ENCODE assay signal across 32 cellular contexts in genomic region chr1:116420417-116421200, GRCh38. TPM values are rescaled to one million over a fixed set of nuclear protein-coding genes. Genes with fewer than 3 reads are reported as not detected.
A peak's percentile ranks its signal among the peaks of the same experiment; 100 is the strongest.
DNase-seq lines count a peak whose midpoint lies in the region; ATAC-seq, FAIRE-seq and TF ChIP-seq lines count a peak whose summit lies in the region.
"Had no signal": no experiment of that assay in that cellular context is flagged by ENCODE, and none has a peak within 500 bp of the region (broad histone marks: within the 10 kb centered on the region; RNA-seq: fewer than 3 reads in every experiment).

No MANE protein-coding gene starts in this region.

- peaks cover 1% of the 10 kb centered on the region for H3K79me1 ChIP-seq in neuronal stem cell (ENCODE audit: low read depth, low read length)

- no peaks in the 10 kb centered on the region for H3K27me3 ChIP-seq in CD8-positive, alpha-beta memory T cell (ENCODE audit: insufficient read depth, low read length, poor library complexity, severe bottlenecking)
- H3K27me3 ChIP-seq in WERI-Rb-1 (ENCODE audit: insufficient read depth, low read depth, severe bottlenecking) (no peaks in the 10 kb centered on the region), pancreas (no peaks in the 10 kb centered on the region), neuronal stem cell (ENCODE audit: control insufficient read depth in 3 of 3, insufficient read depth in 3 of 3, low read depth in 1 of 3, low read length in 3 of 3) (peaks cover 0 to 24% (median 0%) of the 10 kb centered on the region in 3 experiments)
- H3K27me3 ChIP-seq: BLaER1 treated with 17β-estradiol and CSF1 and Interleukin-3, amounts not matched to agents 10 nM and 100 nM; gastrocnemius medialis; spleen; testis had no signal

- WGBS in pancreas, 2 donors: 22 to 40% methylated on average over 2 of the region's 2 CpGs
- no CpG with 5 or more reads among the region's 2 CpGs for WGBS in neuronal stem cell (ENCODE audit: extremely low coverage in 2 of 2, insufficient read length in 2 of 2, insufficient replicate concordance in 1 of 2), 2 donors

- H2BK15ac ChIP-seq in neuronal stem cell (ENCODE audit: low read length): no peak overlapping the region

- no peak overlapping the region for H2AK5ac ChIP-seq in neuronal stem cell (ENCODE audit: low read depth, low read length)

- no peak overlapping the region for H3K27ac ChIP-seq in CD8-positive, alpha-beta memory T cell (ENCODE audit: low read depth, low read length)
- H3K27ac ChIP-seq in WERI-Rb-1 (no peak overlapping the region), pancreas (peak overlapping the region in 3 of 4 donors; percentile 5 to 52 (median 19)), neuronal stem cell (replicated peaks; ENCODE audit: low read length) (no peak overlapping the region)
- H3K27ac ChIP-seq: BLaER1 treated with 17β-estradiol and CSF1 and Interleukin-3, amounts not matched to agents 10 nM and 100 nM; gastrocnemius medialis; lower lobe of right lung; spleen; testis had no signal

- H2AFZ ChIP-seq in neuronal stem cell (ENCODE audit: low read length): no peak overlapping the region

- H3K18ac ChIP-seq in neuronal stem cell (ENCODE audit: low read length): no peak overlapping the region

- no peak overlapping the region for H2BK5ac ChIP-seq in neuronal stem cell (ENCODE audit: low read length)

- H3K23ac ChIP-seq in neuronal stem cell (ENCODE audit: low read depth, low read length, poor library complexity): no peak overlapping the region

- no peak overlapping the region for H3K4me3 ChIP-seq in CD8-positive, alpha-beta memory T cell (ENCODE audit: low read length)
- H3K4me3 ChIP-seq in WERI-Rb-1 (ENCODE audit: low read depth, low read length) (no peak overlapping the region), pancreas (no peak overlapping the region), neuronal stem cell (ENCODE audit: low read length in 2 of 2) (no peak overlapping the region)
- H3K4me3 ChIP-seq: BLaER1 treated with 17β-estradiol and CSF1 and Interleukin-3, amounts not matched to agents 10 nM and 100 nM; gastrocnemius medialis; lower lobe of right lung; spleen; testis had no signal

- H3K9me3 Mint-ChIP-seq in CD8-positive, alpha-beta memory T cell: no peaks in the 10 kb centered on the region
- H3K9me3 Mint-ChIP-seq: activated naive CD8-positive, alpha-beta T cell treated with anti-CD3 and anti-CD28 coated beads, Interleukin-2, amount 50 U/mL, for 24 hours; activated T-cell treated with anti-CD3 and anti-CD28 coated beads, Interleukin-2, amount 50 U/mL, for 24 hours; stimulated activated naive B cell treated with anti-CD40 and anti-IgM and Interleukin-4, amounts not matched to agents 10 μg/mL and 1 μg/mL and 100 μg/mL, for 72 hours had no signal

- peak overlapping the region in 5 of 7 donors; percentile 20 to 85 (median 39) for H3K4me3 Mint-ChIP-seq in CD8-positive, alpha-beta memory T cell
- H3K4me3 Mint-ChIP-seq: activated naive CD8-positive, alpha-beta T cell treated with anti-CD3 and anti-CD28 coated beads, Interleukin-2, amount 50 U/mL, for 24 hours; activated T-cell treated with anti-CD3 and anti-CD28 coated beads, Interleukin-2, amount 50 U/mL, for 24 hours; stimulated activated naive B cell treated with anti-CD40 and anti-IgM and Interleukin-4, amounts not matched to agents 10 μg/mL and 1 μg/mL and 100 μg/mL, for 72 hours had no signal

- POLR2A ChIA-PET in CD8-positive, alpha-beta memory T cell (lab: Charles Lee): interaction anchor here (0.5 kb wide), 1 partner anchor 16 kb away, joined by 4 read pairs; no protein-coding TSS in a partner anchor

- ATAC-seq in left lobe of liver (peak; percentile 66), pancreas (peak in 1 of 4 donors; percentile 8)
- ATAC-seq: activated naive CD8-positive, alpha-beta T cell treated with anti-CD3 and anti-CD28 coated beads, Interleukin-2, amount 50 U/mL, for 24 hours; gastrocnemius medialis; lower lobe of right lung; stimulated activated naive B cell treated with anti-CD40 and anti-IgM and Interleukin-4, amounts not matched to agents 10 μg/mL and 1 μg/mL and 100 μg/mL, for 72 hours had no signal

- H3K36me3 ChIP-seq in CD8-positive, alpha-beta memory T cell (ENCODE audit: insufficient read depth, low read length): no peaks in the 10 kb centered on the region
- H3K36me3 ChIP-seq in WERI-Rb-1: no peaks in the 10 kb centered on the region; the same call in 1 of the 2 replicates
- H3K36me3 ChIP-seq in pancreas: no peaks in the 10 kb centered on the region
- H3K36me3 ChIP-seq in neuronal stem cell (replicated peaks in 1 of 2; ENCODE audit: control insufficient read depth in 2 of 2, insufficient read depth in 2 of 2, low read length in 2 of 2): no peaks in the 10 kb centered on the region
- H3K36me3 ChIP-seq: BLaER1 treated with 17β-estradiol and CSF1 and Interleukin-3, amounts not matched to agents 10 nM and 100 nM; gastrocnemius medialis; lower lobe of right lung; spleen had no signal

- H3K14ac ChIP-seq in neuronal stem cell (ENCODE audit: low read length): no peak overlapping the region

- DNase-seq in CD8-positive, alpha-beta memory T cell: no peak
- DNase-seq in WERI-Rb-1 (peak; percentile 46), left lobe of liver (ENCODE audit: low spot score) (no peak), pancreas (no peak), DMS 273 (lab: John Stamatoyannopoulos, UW; ENCODE audit: unreplicated experiment) (no peak), neuronal stem cell (ENCODE audit: low spot score) (no peak), DMS153 treated with DMSO at 0.1 percent for 48 hours (lab: John Stamatoyannopoulos, UW; ENCODE audit: unreplicated experiment) (no peak), D341Med (ENCODE audit: low spot score) (no peak)
- DNase-seq: ACHN; activated CD8-positive, alpha-beta memory T cell treated with anti-CD3 and anti-CD28 coated beads for 24 hours; activated gamma-delta T cell treated with Interleukin-2 at 50 U/mL for 16 hours; activated naive CD8-positive, alpha-beta T cell treated with anti-CD3 and anti-CD28 coated beads, Interleukin-2, amount 50 U/mL, for 24 hours; activated T-cell treated with anti-CD3 and anti-CD28 coated beads, Interleukin-2, amount 50 U/mL, for 24 hours; gastrocnemius medialis; H7; lower lobe of right lung; MV-4-11; NCI-H146; NCI-H2171; NCI-H524 treated with DMSO at 0.1 percent for 48 hours; NK-92 treated with Interleukin-12 subunit alpha and Interleukin-12 subunit beta, amount 100 ng/mL, for 24 hours; nucleus accumbens; retina; spleen; stimulated activated CD4-positive, alpha-beta T cell treated with anti-CD3 and anti-CD28 coated beads, Interleukin-4, amount 100 ng/mL, for 24 hours; stimulated activated naive B cell treated with anti-CD40 and anti-IgM and Interleukin-4, amounts not matched to agents 10 μg/mL and 1 μg/mL and 100 μg/mL, for 72 hours; T-helper 1 cell; testis had no signal

- no peak overlapping the region for H2BK120ac ChIP-seq in neuronal stem cell (ENCODE audit: low read depth, low read length)

- H3K4ac ChIP-seq in neuronal stem cell (ENCODE audit: low read length): no peak overlapping the region

- CTCF ChIA-PET in CD8-positive, alpha-beta memory T cell (lab: Charles Lee): interaction anchor here (1.2 kb wide), 2 partner anchors 9 to 44 kb away, joined by 3 read pairs; no protein-coding TSS in a partner anchor

- H3K4me2 ChIP-seq in neuronal stem cell (ENCODE audit: insufficient read depth, low read length, poor library complexity, severe bottlenecking): no peak overlapping the region
- H3K4me2 ChIP-seq: BLaER1 treated with 17β-estradiol and CSF1 and Interleukin-3, amounts not matched to agents 10 nM and 100 nM had no signal

- H4K91ac ChIP-seq in neuronal stem cell (ENCODE audit: low read depth, low read length, poor library complexity): no peak overlapping the region

- H3K27me3 Mint-ChIP-seq in CD8-positive, alpha-beta memory T cell: peaks cover 0 to 4% of the 10 kb centered on the region in 2 donors
- H3K27me3 Mint-ChIP-seq: activated naive CD8-positive, alpha-beta T cell treated with anti-CD3 and anti-CD28 coated beads, Interleukin-2, amount 50 U/mL, for 24 hours; activated T-cell treated with anti-CD3 and anti-CD28 coated beads, Interleukin-2, amount 50 U/mL, for 24 hours had no signal

- peaks cover 25% of the 10 kb centered on the region for H3K4me1 ChIP-seq in CD8-positive, alpha-beta memory T cell (ENCODE audit: insufficient read depth, low read length)
- H3K4me1 ChIP-seq in pancreas (peaks cover 2 to 20% (median 16%) of the 10 kb centered on the region in 3 donors), neuronal stem cell (ENCODE audit: control insufficient read depth in 2 of 2, insufficient read depth in 1 of 2, low read depth in 1 of 2, low read length in 2 of 2) (peaks cover 5 to 6% of the 10 kb centered on the region in 2 donors)

- no peak for FAIRE-seq in pancreas (lab: Jason Lieb, UNC)
- FAIRE-seq: colon, HTR-8/SVneo, RCC 7860 had no signal

- TF ChIP-seq CTCF in WERI-Rb-1 (IDR thresholded peaks at IDR 0.05; ENCODE audit: low read depth, low read length) (no peak), pancreas (IDR thresholded peaks at IDR 0.05) (no peak)

- peaks cover 21 to 32% (median 30%) of the 10 kb centered on the region in 3 donors for H3K4me1 Mint-ChIP-seq in CD8-positive, alpha-beta memory T cell

- peak overlapping the region in 2 of 8 donors; percentile 23 to 78 for H3K27ac Mint-ChIP-seq in CD8-positive, alpha-beta memory T cell
- H3K27ac Mint-ChIP-seq: activated naive CD8-positive, alpha-beta T cell treated with anti-CD3 and anti-CD28 coated beads, Interleukin-2, amount 50 U/mL, for 24 hours; activated T-cell treated with anti-CD3 and anti-CD28 coated beads, Interleukin-2, amount 50 U/mL, for 24 hours; stimulated activated naive B cell treated with anti-CD40 and anti-IgM and Interleukin-4, amounts not matched to agents 10 μg/mL and 1 μg/mL and 100 μg/mL, for 72 hours had no signal

- H3K9me3 ChIP-seq in CD8-positive, alpha-beta memory T cell (ENCODE audit: low read length): no peaks in the 10 kb centered on the region
- H3K9me3 ChIP-seq in WERI-Rb-1 (ENCODE audit: severe bottlenecking) (no peaks in the 10 kb centered on the region), pancreas (no peaks in the 10 kb centered on the region), neuronal stem cell (replicated peaks in 1 of 2; ENCODE audit: control insufficient read depth in 2 of 2, insufficient read depth in 1 of 2, low read depth in 1 of 2, low read length in 2 of 2) (no peaks in the 10 kb centered on the region)
- H3K9me3 ChIP-seq: BLaER1 treated with 17β-estradiol and CSF1 and Interleukin-3, amounts not matched to agents 10 nM and 100 nM; gastrocnemius medialis; lower lobe of right lung; spleen; testis had no signal

- peaks cover 0 to 6% (median 0%) of the 10 kb centered on the region in 3 donors for H3K36me3 Mint-ChIP-seq in CD8-positive, alpha-beta memory T cell

- H4K8ac ChIP-seq in neuronal stem cell (ENCODE audit: low read depth, low read length): no peak overlapping the region

- no peak overlapping the region for H2BK12ac ChIP-seq in neuronal stem cell (ENCODE audit: low read length)

- H3K9ac ChIP-seq in neuronal stem cell (ENCODE audit: low read depth, low read length, poor library complexity): no peak overlapping the region
- H3K9ac ChIP-seq: BLaER1 treated with 17β-estradiol and CSF1 and Interleukin-3, amounts not matched to agents 10 nM and 100 nM had no signal

- intact Hi-C loops in pancreas (cut with DNase I): no loop called here

RNA-seq across cellular contexts. Expression of gene ATP1A1, which starts 47.6 kb away (rescaled TPM):
- 100 to 1,000 TPM; 259 to 263 TPM for total RNA-seq in CD8-positive, alpha-beta memory T cell
- 58.0 TPM for polyA plus RNA-seq in CD8-positive, alpha-beta memory T cell
- total RNA-seq in left lobe of liver (110 TPM), pancreas (100 to 1,000 TPM; 338 to 735 (median 584) TPM)
- 100 to 1,000 TPM; 226 to 459 TPM for polyA plus RNA-seq in pancreas
- 90.7 TPM for polyA plus RNA-seq in neuronal stem cell (2013, experiment 1 of 2)
- polyA plus RNA-seq in neuronal stem cell (2013, experiment 2 of 2): 87.6 TPM

Comparison
In these comparisons a context has a peak if more than half of its experiments do, and no peak if none do; other contexts are left out.
1. H3K27ac ChIP-seq: peak in pancreas (3 of 4); none in CD8-positive, alpha-beta memory T cell (single experiment), WERI-Rb-1 (single experiment) and neuronal stem cell (single experiment).